Comparison of ENCODE assay signal across 19 cellular contexts in the genomic region with DNA sequence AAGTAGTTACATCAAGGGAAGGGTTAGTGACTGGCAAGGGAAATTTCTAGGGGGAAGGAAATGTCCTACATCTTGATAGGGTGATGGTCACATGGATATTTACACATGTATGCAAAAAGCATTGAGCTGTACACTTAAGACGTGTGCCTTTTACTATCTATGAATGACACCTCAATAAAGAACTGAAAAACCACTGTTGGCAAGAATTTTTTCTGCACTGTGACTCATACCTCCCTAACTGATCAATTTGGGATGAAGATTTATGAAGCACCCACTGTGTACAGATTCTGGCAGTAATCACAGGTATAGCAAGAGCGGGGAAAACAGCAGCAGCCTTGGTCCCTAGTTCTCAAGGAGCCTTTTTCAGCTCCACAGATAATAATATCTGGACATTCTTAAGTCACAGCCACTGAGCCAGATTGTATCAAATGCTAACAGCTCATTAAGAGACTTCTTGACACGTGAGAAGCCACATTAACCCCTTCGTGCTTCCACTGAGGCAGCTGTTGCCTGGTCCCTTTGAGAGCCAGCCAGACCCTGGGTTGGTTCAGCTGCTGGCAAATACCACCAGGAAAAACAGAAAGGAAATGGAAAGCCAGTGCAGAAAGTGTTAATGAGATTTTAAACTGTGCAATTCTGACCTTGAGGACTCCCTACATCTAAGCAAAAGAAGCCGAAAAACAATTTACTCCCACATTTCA. TPM values are rescaled to one million over a fixed set of nuclear protein-coding genes. Genes with fewer than 3 reads are reported as not detected.
"Had no signal": no experiment of that assay in that cellular context is flagged by ENCODE, and none has a peak within 500 bp of the region (broad histone marks: within the 10 kb centered on the region; RNA-seq: fewer than 3 reads in every experiment).

No MANE protein-coding gene starts in this region.

- DNase-seq: activated B cell treated with CpG ODN at 0.5 μM for 24 hours; activated CD4-positive, alpha-beta memory T cell treated with anti-CD3 and anti-CD28 coated beads for 36 hours; activated CD4-positive, alpha-beta T cell treated with anti-CD3 and anti-CD28 coated beads for 4 hours; activated naive CD4-positive, alpha-beta T cell; activated naive CD8-positive, alpha-beta T cell treated with anti-CD3 and anti-CD28 coated beads, Interleukin-2, amount 10 ng/mL, durations not matched to agents 7 days and 5 days; amygdala; caudate nucleus; dorsolateral prefrontal cortex; erythroblast; mesendoderm; retina; stimulated activated CD4-positive, alpha-beta T cell treated with anti-CD3 and anti-CD28 coated beads, Interleukin-12 subunit alpha, Interleukin-12 subunit beta, amount 100 ng/mL, for 4 hours; stimulated activated CD4-positive, alpha-beta T cell treated with anti-CD3 and anti-CD28 coated beads, Interleukin-1b, Interleukin-23, amount 100 ng/mL, for 48 hours; stimulated activated CD8-positive, alpha-beta memory T cell treated with anti-CD3 and anti-CD28 coated beads, Interleukin-4, amount 100 ng/mL, for 48 hours; stimulated activated naive CD4-positive, alpha-beta T cell treated with Interleukin-2 at 50 U/mL for 16 hours; T-cell; T-helper 9 cell; thyroid gland had no signal

- ATAC-seq: T-cell had no signal

- H3K27me3 ChIP-seq: dorsolateral prefrontal cortex, thyroid gland had no signal

- H3K4me1 Mint-ChIP-seq: activated B cell treated with CpG ODN at 0.5 μM for 24 hours; activated naive CD8-positive, alpha-beta T cell treated with anti-CD3 and anti-CD28 coated beads, Interleukin-2, amount 10 ng/mL, durations not matched to agents 7 days and 5 days had no signal

- H3K27me3 Mint-ChIP-seq: activated CD4-positive, alpha-beta memory T cell treated with anti-CD3 and anti-CD28 coated beads for 36 hours; activated naive CD8-positive, alpha-beta T cell treated with anti-CD3 and anti-CD28 coated beads, Interleukin-2, amount 10 ng/mL, durations not matched to agents 7 days and 5 days had no signal

- H3K36me3 Mint-ChIP-seq: activated CD4-positive, alpha-beta memory T cell treated with anti-CD3 and anti-CD28 coated beads for 36 hours; activated naive CD8-positive, alpha-beta T cell treated with anti-CD3 and anti-CD28 coated beads, Interleukin-2, amount 10 ng/mL, durations not matched to agents 7 days and 5 days; T-cell had no signal

- H3K9me3 ChIP-seq: thyroid gland had no signal

- H3K36me3 ChIP-seq: thyroid gland had no signal

- H3K27ac Mint-ChIP-seq: activated B cell treated with CpG ODN at 0.5 μM for 24 hours; activated CD4-positive, alpha-beta memory T cell treated with anti-CD3 and anti-CD28 coated beads for 36 hours; activated naive CD8-positive, alpha-beta T cell treated with anti-CD3 and anti-CD28 coated beads, Interleukin-2, amount 10 ng/mL, durations not matched to agents 7 days and 5 days; nephron; T-cell had no signal

- H3K4me3 Mint-ChIP-seq: activated B cell treated with CpG ODN at 0.5 μM for 24 hours; activated CD4-positive, alpha-beta memory T cell treated with anti-CD3 and anti-CD28 coated beads for 36 hours; activated naive CD8-positive, alpha-beta T cell treated with anti-CD3 and anti-CD28 coated beads, Interleukin-2, amount 10 ng/mL, durations not matched to agents 7 days and 5 days; nephron; T-cell had no signal

- H3K4me3 ChIP-seq: dorsolateral prefrontal cortex, thyroid gland had no signal

RNA-seq across cellular contexts. Expression of a gene that starts 32.0 kb away (rescaled TPM):
- total RNA-seq: activated B cell treated with CpG ODN at 0.5 μM for 24 hours; activated CD4-positive, alpha-beta memory T cell treated with anti-CD3 and anti-CD28 coated beads for 36 hours; activated naive CD8-positive, alpha-beta T cell treated with anti-CD3 and anti-CD28 coated beads, Interleukin-2, amount 10 ng/mL, durations not matched to agents 7 days and 5 days had no signal
